In genomic region chr2:166411473-166412230, GRCh38 we compare ENCODE assay signal across 18 cellular contexts. TPM values are rescaled to one million over a fixed set of nuclear protein-coding genes. Genes with fewer than 3 reads are reported as not detected.
DNase-seq lines count a peak whose midpoint lies in the region; ATAC-seq, FAIRE-seq and TF ChIP-seq lines count a peak whose summit lies in the region.
"Had no signal": no experiment of that assay in that cellular context is flagged by ENCODE, and none has a peak within 500 bp of the region (broad histone marks: within the 10 kb centered on the region; RNA-seq: fewer than 3 reads in every experiment).

No MANE protein-coding gene starts in this region.

- POLR2A ChIA-PET in HCT116 (lab: Charles Lee), result interaction anchor here (1.0 kb wide), 1 partner anchor 27 kb away, joined by 3 read pairs; no protein-coding TSS in a partner anchor

- H3K4me3 ChIP-seq in HCT116 (replicated peaks in 1 of 2; ENCODE audit: low read depth in 1 of 2, low read length in 2 of 2), result no peak overlapping the region
- no peak overlapping the region for H3K4me3 ChIP-seq in SK-N-MC
- H3K4me3 ChIP-seq in fibroblast of lung (replicated peaks in 1 of 4; ENCODE audit: control extremely low read depth in 1 of 4, insufficient read depth in 1 of 4, low read depth in 3 of 4, low read length in 4 of 4), result no peak overlapping the region
- H3K4me3 ChIP-seq in neural progenitor cell, result no peak overlapping the region
- H3K4me3 ChIP-seq: suprapubic skin had no signal

- CTCF ChIA-PET in HCT116 (lab: Charles Lee), result interaction anchor here (1.4 to 2.1 kb wide), 2 partner anchors 8 to 51 kb away, joined by 6 to 10 read pairs; no protein-coding TSS in a partner anchor

- H3K4me1 Mint-ChIP-seq in osteocyte (ENCODE audit: unreplicated experiment), result peaks cover 12% of the 10 kb centered on the region
- peaks cover 2% of the 10 kb centered on the region for H3K4me1 Mint-ChIP-seq in neural progenitor cell
- no peaks in the 10 kb centered on the region for H3K4me1 Mint-ChIP-seq in nephron progenitor cell
- H3K4me1 Mint-ChIP-seq: CD4-positive, alpha-beta memory T cell; naive thymus-derived CD8-positive, alpha-beta T cell had no signal

- no peak overlapping the region for H3K27ac ChIP-seq in HCT116 (ENCODE audit: low read depth, low read length)
- H3K27ac ChIP-seq in SK-N-MC, result 0 out of 2 replicates have a peak overlapping the region, but pooled peaks have one; percentile 5
- H3K27ac ChIP-seq in fibroblast of lung (ENCODE audit: insufficient read depth, low read length), result peak overlapping the region; percentile 4
- no peak overlapping the region for H3K27ac ChIP-seq in neural progenitor cell
- H3K27ac ChIP-seq: suprapubic skin had no signal

- no peak for TF ChIP-seq RAD21 in HCT116 (IDR thresholded peaks at IDR 0.05; ENCODE audit: low read depth)

- H2AFZ ChIP-seq in HCT116 (ENCODE audit: low read depth, low read length, poor library complexity, severe bottlenecking), result no peak overlapping the region
- peak overlapping the region; percentile 29 for H2AFZ ChIP-seq in fibroblast of lung (ENCODE audit: low read length)
- no peak overlapping the region for H2AFZ ChIP-seq in neural progenitor cell (replicated peaks)

- H3K79me2 ChIP-seq in HCT116 (ENCODE audit: insufficient read depth, low read length) (no peaks in the 10 kb centered on the region), fibroblast of lung (ENCODE audit: control insufficient read depth, insufficient read depth, low read length) (no peaks in the 10 kb centered on the region), neural progenitor cell (ENCODE audit: low read depth) (no peaks in the 10 kb centered on the region)

- peak overlapping the region; percentile 8; the same call in 1 of the 2 replicates for H3K4me2 ChIP-seq in HCT116 (ENCODE audit: low read length)
- peak overlapping the region; percentile 54 for H3K4me2 ChIP-seq in fibroblast of lung (ENCODE audit: extremely low read depth, insufficient read depth, low read length)
- H3K4me2 ChIP-seq in neural progenitor cell, result no peak overlapping the region

- RAD21 ChIA-PET in HCT116 (lab: Charles Lee; ENCODE audit: low non-redundant PET in 1 of 2, low total read pairs in 2 of 2, uncharacterized antibody in 2 of 2, unreplicated experiment in 2 of 2), result no interaction called here

- H3K9me3 Mint-ChIP-seq in osteocyte (ENCODE audit: unreplicated experiment), result peaks cover 6% of the 10 kb centered on the region
- H3K9me3 Mint-ChIP-seq in neural progenitor cell, result no peaks in the 10 kb centered on the region
- H3K9me3 Mint-ChIP-seq in nephron progenitor cell, result no peaks in the 10 kb centered on the region
- H3K9me3 Mint-ChIP-seq: naive thymus-derived CD8-positive, alpha-beta T cell had no signal

- no peaks in the 10 kb centered on the region for H3K9me2 ChIP-seq in HCT116 (ENCODE audit: insufficient read depth)

- no peak for TF ChIP-seq POLR2A in HCT116 (IDR thresholded peaks at IDR 0.05; ENCODE audit: borderline replicate concordance, extremely low read depth, insufficient read depth, insufficient read length)

- BruUV-seq in HCT116 (replicated peaks; lab: Mats Ljungman, UMichigan), result TSS peak; percentile 94

- ATAC-seq in HCT116, result peak; percentile 52; the same call in 1 of the 2 replicates
- ATAC-seq: naive thymus-derived CD8-positive, alpha-beta T cell had no signal

- peaks cover 3 to 11% of the 10 kb centered on the region in 2 experiments; a peak in 2 of 4 replicates for H3K4me1 ChIP-seq in HCT116 (ENCODE audit: control insufficient read depth in 1 of 2, insufficient read depth in 2 of 2, low read length in 2 of 2)
- H3K4me1 ChIP-seq in fibroblast of lung (ENCODE audit: control insufficient read depth, extremely low read depth, insufficient read depth, low read length), result peaks cover 10% of the 10 kb centered on the region
- H3K4me1 ChIP-seq in neural progenitor cell, result no peaks in the 10 kb centered on the region
- H3K4me1 ChIP-seq: suprapubic skin had no signal

- peak overlapping the region; percentile 49 for H3K27ac Mint-ChIP-seq in osteocyte (ENCODE audit: unreplicated experiment)
- H3K27ac Mint-ChIP-seq in neural progenitor cell, result no peak overlapping the region
- H3K27ac Mint-ChIP-seq in nephron progenitor cell, result no peak overlapping the region
- H3K27ac Mint-ChIP-seq: CD4-positive, alpha-beta memory T cell; naive thymus-derived CD8-positive, alpha-beta T cell had no signal

- H3F3A ChIP-seq in neural progenitor cell (ENCODE audit: low read depth), result no peaks in the 10 kb centered on the region

- no peaks in the 10 kb centered on the region for H3K36me3 ChIP-seq in HCT116 (ENCODE audit: control insufficient read depth in 1 of 2, insufficient read depth in 2 of 2, low read length in 2 of 2)
- H3K36me3 ChIP-seq in SK-N-MC (ENCODE audit: insufficient read depth, low read length), result no peaks in the 10 kb centered on the region
- no peaks in the 10 kb centered on the region for H3K36me3 ChIP-seq in fibroblast of lung (ENCODE audit: control insufficient read depth, insufficient read depth, low read length)
- H3K36me3 ChIP-seq in neural progenitor cell, result no peaks in the 10 kb centered on the region
- H3K36me3 ChIP-seq: suprapubic skin had no signal

- H3K27me3 Mint-ChIP-seq in osteocyte (ENCODE audit: unreplicated experiment), result no peaks in the 10 kb centered on the region
- no peaks in the 10 kb centered on the region for H3K27me3 Mint-ChIP-seq in neural progenitor cell (ENCODE audit: insufficient read depth, low read depth)
- H3K27me3 Mint-ChIP-seq in nephron progenitor cell (ENCODE audit: low read depth, poor library complexity), result no peaks in the 10 kb centered on the region
- H3K27me3 Mint-ChIP-seq: CD4-positive, alpha-beta memory T cell; naive thymus-derived CD8-positive, alpha-beta T cell had no signal

- no peaks in the 10 kb centered on the region for H3K36me3 Mint-ChIP-seq in osteocyte (ENCODE audit: unreplicated experiment)
- H3K36me3 Mint-ChIP-seq in neural progenitor cell, result no peaks in the 10 kb centered on the region
- no peaks in the 10 kb centered on the region for H3K36me3 Mint-ChIP-seq in nephron progenitor cell (ENCODE audit: low read depth)
- H3K36me3 Mint-ChIP-seq: CD4-positive, alpha-beta memory T cell; naive thymus-derived CD8-positive, alpha-beta T cell had no signal

- H3K9ac ChIP-seq in HCT116 (ENCODE audit: low read length) (no peak overlapping the region), SK-N-MC (ENCODE audit: insufficient read length) (no peak overlapping the region), fibroblast of lung (ENCODE audit: insufficient read depth, low read length) (no peak overlapping the region), neural progenitor cell (no peak overlapping the region)

- no peak for FAIRE-seq in GM19239 (lab: Jason Lieb, UNC)

- H3K4me3 Mint-ChIP-seq in osteocyte (ENCODE audit: unreplicated experiment) (no peak overlapping the region), neural progenitor cell (no peak overlapping the region), nephron progenitor cell (no peak overlapping the region)
- H3K4me3 Mint-ChIP-seq: CD4-positive, alpha-beta memory T cell; naive thymus-derived CD8-positive, alpha-beta T cell had no signal

- H3K9me3 ChIP-seq in HCT116 (ENCODE audit: control insufficient read depth in 1 of 2, insufficient read depth in 1 of 2, low read depth in 1 of 2, low read length in 2 of 2), result no peaks in the 10 kb centered on the region
- no peaks in the 10 kb centered on the region for H3K9me3 ChIP-seq in SK-N-MC (ENCODE audit: low read depth, low read length)
- H3K9me3 ChIP-seq in fibroblast of lung (ENCODE audit: control insufficient read depth, insufficient read depth, low read depth, low read length), result no peaks in the 10 kb centered on the region
- H3K9me3 ChIP-seq in neural progenitor cell (ENCODE audit: low read depth), result no peaks in the 10 kb centered on the region
- H3K9me3 ChIP-seq: suprapubic skin had no signal

- intact Hi-C loops in HCT116 (cut with micrococcal nuclease), result no loop called here

- H4K20me1 ChIP-seq in HCT116 (ENCODE audit: insufficient read depth) (no peaks in the 10 kb centered on the region), fibroblast of lung (ENCODE audit: control insufficient read depth, extremely low read depth, insufficient read depth, low read length) (no peaks in the 10 kb centered on the region), neural progenitor cell (ENCODE audit: low read depth) (no peaks in the 10 kb centered on the region)

- TF ChIP-seq CTCF in HCT116 (IDR thresholded peaks at IDR 0.05 in 2 of 3, conservative IDR thresholded peaks at IDR 0.05 in 1 of 3; ENCODE audit: borderline replicate concordance in 1 of 3, insufficient read depth in 1 of 3, low read depth in 2 of 3, low read length in 2 of 3), result no peak
- TF ChIP-seq CTCF in fibroblast of lung (conservative IDR thresholded peaks at IDR 0.05 in 1 of 2, IDR thresholded peaks at IDR 0.05 in 1 of 2; ENCODE audit: low read depth in 1 of 2, low read length in 2 of 2), result no peak
- no peak for TF ChIP-seq CTCF in osteocyte (IDR thresholded peaks at IDR 0.05)
- no peak for TF ChIP-seq CTCF in neural progenitor cell (IDR thresholded peaks at IDR 0.05)
- TF ChIP-seq CTCF in nephron progenitor cell (IDR thresholded peaks at IDR 0.05), result no peak

- DNase-seq in HCT116 (ENCODE audit: low read depth, low spot score), result peak; percentile 12
- DNase-seq in SK-N-MC (ENCODE audit: low read depth, low spot score), result no peak
- peak; percentile 35 to 96 for DNase-seq in fibroblast of lung (ENCODE audit: low read depth in 2 of 2)
- no peak for DNase-seq in osteocyte (ENCODE audit: extremely low spot score, unreplicated experiment)
- DNase-seq in neural progenitor cell (ENCODE audit: low spot score), result no peak
- no peak for DNase-seq in GM19239 (ENCODE audit: insufficient read length, low spot score)
- no peak for DNase-seq in nephron progenitor cell
- no peak for DNase-seq in stimulated activated CD4-positive, alpha-beta T cell treated with anti-CD3 and anti-CD28 coated beads, Interleukin-12 subunit alpha, Interleukin-12 subunit beta, amount 100 ng/mL, for 4 hours
- DNase-seq: CD4-positive, alpha-beta memory T cell; GF-D8; islet precursor cell; MM.1S; naive thymus-derived CD8-positive, alpha-beta T cell; NCI-H2171; T1000 had no signal

- H3K27me3 ChIP-seq in HCT116 (ENCODE audit: insufficient read depth, low read length) (peaks cover 10% of the 10 kb centered on the region; the same call in 1 of the 2 replicates), fibroblast of lung (ENCODE audit: control insufficient read depth, insufficient read depth, low read length) (no peaks in the 10 kb centered on the region), neural progenitor cell (no peaks in the 10 kb centered on the region)
- H3K27me3 ChIP-seq: suprapubic skin had no signal

TF ChIP-seq in HCT116, 20 proteins besides CTCF, POLR2A, EP300 and RAD21:
- TF ChIP-seq EZH2phosphoT487 (IDR thresholded peaks at IDR 0.05; ENCODE audit: borderline replicate concordance), result no peak

RNA-seq across cellular contexts. Expression of gene SCN9A, which starts 35.9 kb away (rescaled TPM):
- 0.07 TPM for total RNA-seq in HCT116 (2021; ENCODE audit: unreplicated experiment)
- not detected in 2 replicates for polyA plus RNA-seq in HCT116 (2012)
- total RNA-seq in fibroblast of lung, result 58.6 and 105 TPM in 2 replicates
- 31.2 and 64.2 TPM in 2 replicates for polyA plus RNA-seq in fibroblast of lung
- polyA plus RNA-seq in fibroblast of lung (2012), result 15.7 and 34.1 TPM in 2 replicates
- polyA minus RNA-seq in fibroblast of lung (ENCODE audit: low replicate concordance), result 98.1 and 102 TPM in 2 replicates
- 6.6 and 6.8 TPM in 2 replicates for total RNA-seq in osteocyte
- 1.1 and 1.2 TPM in 2 replicates for total RNA-seq in neural progenitor cell (ENCODE audit: low replicate concordance)
- total RNA-seq: activated CD8-positive, alpha-beta memory T cell treated with anti-CD3 and anti-CD28 coated beads for 36 hours; CD4-positive, alpha-beta memory T cell; naive thymus-derived CD8-positive, alpha-beta T cell; OCI-LY7 had no signal
- polyA plus RNA-seq: CD4-positive, alpha-beta memory T cell had no signal

Comparison
In these comparisons a context has a peak if more than half of its experiments do, and no peak if none do; other contexts are left out.
1. DNase-seq: peak in HCT116 (single experiment) and fibroblast of lung (2 of 2); none in SK-N-MC (single experiment), osteocyte (single experiment), neural progenitor cell (single experiment), GM19239 (single experiment), nephron progenitor cell (single experiment) and stimulated activated CD4-positive, alpha-beta T cell treated with anti-CD3 and anti-CD28 coated beads, Interleukin-12 subunit alpha, Interleukin-12 subunit beta, amount 100 ng/mL, for 4 hours (single experiment).
2. H3K27ac ChIP-seq: peak in SK-N-MC (single experiment) and fibroblast of lung (single experiment); none in HCT116 (single experiment) and neural progenitor cell (single experiment).